ENCODE assay signal across 16 cellular contexts in the genomic region with DNA sequence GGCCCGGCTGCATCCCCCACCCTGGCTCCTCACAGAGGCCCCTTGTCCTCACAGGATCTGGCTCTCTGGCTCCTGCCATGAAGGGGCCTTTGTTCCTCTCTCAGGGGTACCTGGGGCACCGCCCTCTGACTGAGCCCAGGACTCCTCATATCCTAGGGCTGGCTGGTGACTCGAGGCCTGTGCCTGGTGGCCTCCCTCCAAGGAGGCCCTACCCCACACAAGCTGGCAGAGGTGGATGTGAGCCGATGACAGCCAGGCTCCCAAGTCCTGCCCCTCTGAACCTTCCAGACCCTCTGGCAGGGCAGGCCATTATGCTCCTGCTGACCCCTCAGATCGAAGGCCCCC. TPM values are rescaled to one million over a fixed set of nuclear protein-coding genes. Genes with fewer than 3 reads are reported as not detected.
DNase-seq lines count a peak whose midpoint lies in the region; ATAC-seq and TF ChIP-seq lines count a peak whose summit lies in the region.
"Had no signal": no experiment of that assay in that cellular context is flagged by ENCODE, and none has a peak within 500 bp of the region (broad histone marks: within the 10 kb centered on the region; RNA-seq: fewer than 3 reads in every experiment).

No MANE protein-coding gene starts in this region.

- H3K4me1 ChIP-seq in KMS-11 (ENCODE audit: low read depth, poor library complexity, severe bottlenecking) (peaks cover 53% of the 10 kb centered on the region), SK-N-SH (ENCODE audit: control insufficient read depth in 1 of 2, insufficient read depth in 2 of 2, low read depth in 1 of 2, low read length in 1 of 2) (peaks cover 0 to 61% of the 10 kb centered on the region in 2 experiments; a peak in 1 of 4 replicates), spleen (peaks cover 70 to 100% (median 100%) of the 10 kb centered on the region in 6 donors)

- TF ChIP-seq CTCF in KMS-11 (conservative IDR thresholded peaks at IDR 0.05; ENCODE audit: low read depth, low read length): no peak
- no peak for TF ChIP-seq CTCF in nephron progenitor cell (IDR thresholded peaks at IDR 0.05)
- no peak for TF ChIP-seq CTCF in SK-N-SH (IDR thresholded peaks at IDR 0.05)
- no peak for TF ChIP-seq CTCF in spleen (IDR thresholded peaks at IDR 0.05 in 8 of 11, conservative IDR thresholded peaks at IDR 0.05 in 3 of 11)

- TF ChIP-seq RAD21 in SK-N-SH (IDR thresholded peaks at IDR 0.05; ENCODE audit: low read length): no peak

- H4K20me1 ChIP-seq in KMS-11 (ENCODE audit: insufficient read depth): no peaks in the 10 kb centered on the region
- H4K20me1 ChIP-seq in SK-N-SH (ENCODE audit: insufficient read depth): 0 out of 2 replicates have a peak, but pooled peaks cover 5% of the 10 kb centered on the region

- H3K4me2 ChIP-seq in KMS-11 (peak overlapping the region; percentile 85; the same call in 1 of the 2 replicates), SK-N-SH (no peak overlapping the region)

- H3K27ac Mint-ChIP-seq in nephron progenitor cell: peak overlapping the region; percentile 83

- intact Hi-C loops in left ventricle myocardium superior (cut with micrococcal nuclease) (no loop called here), spleen (cut with DNase I; ENCODE audit: low total_unique reads) (no loop called here)

- H3K4me3 Mint-ChIP-seq in nephron progenitor cell: no peak overlapping the region

- H3K9me2 ChIP-seq in SK-N-SH: no peaks in the 10 kb centered on the region

- POLR2A ChIA-PET in SK-N-SH (lab: Yijun Ruan, JAX): no interaction called here

- H3K27me3 Mint-ChIP-seq in nephron progenitor cell (ENCODE audit: low read depth, poor library complexity): no peaks in the 10 kb centered on the region

- H3K27ac ChIP-seq in KMS-11 (no peak overlapping the region), cingulate gyrus (ENCODE audit: low read depth, low read length) (peak overlapping the region; percentile 19), SK-N-SH (ENCODE audit: low read depth in 2 of 2, low read length in 1 of 2) (no peak overlapping the region; a peak in 1 of 4 replicates), spleen (peak overlapping the region in 4 of 8 donors; percentile 77 to 98 (median 94))
- H3K27ac ChIP-seq: sigmoid colon had no signal

- H3K36me3 ChIP-seq in KMS-11 (ENCODE audit: insufficient read depth): no peaks in the 10 kb centered on the region
- no peaks in the 10 kb centered on the region for H3K36me3 ChIP-seq in SK-N-SH (replicated peaks in 1 of 2; ENCODE audit: control insufficient read depth in 1 of 2, insufficient read depth in 2 of 2, low read length in 1 of 2)
- peaks cover 0 to 57% (median 2%) of the 10 kb centered on the region in 6 donors for H3K36me3 ChIP-seq in spleen
- H3K36me3 ChIP-seq: sigmoid colon had no signal

- no peaks in the 10 kb centered on the region for H3K27me3 ChIP-seq in KMS-11 (ENCODE audit: insufficient read depth, low read depth)
- H3K27me3 ChIP-seq in SK-N-SH (ENCODE audit: insufficient read depth): no peaks in the 10 kb centered on the region
- no peaks in the 10 kb centered on the region for H3K27me3 ChIP-seq in spleen (replicated peaks in 1 of 7)
- H3K27me3 ChIP-seq: sigmoid colon had no signal

- no peak for TF ChIP-seq EP300 in SK-N-SH (IDR thresholded peaks at IDR 0.05; ENCODE audit: borderline replicate concordance in 1 of 2, low read depth in 1 of 2, low read length in 1 of 2)

- peaks cover 6% of the 10 kb centered on the region for H3K36me3 Mint-ChIP-seq in nephron progenitor cell (ENCODE audit: low read depth)

- DNase-seq in COLO829 (ENCODE audit: low spot score) (peak; percentile 96), nephron progenitor cell (no peak), iPS-NIHi7 (ENCODE audit: extremely low spot score) (no peak), SK-N-SH (no peak), left ventricle myocardium superior (no peak), spleen (no peak)
- DNase-seq: activated effector memory CD4-positive, alpha-beta T cell treated with anti-CD3 and anti-CD28 coated beads, Interleukin-2, amount 50 U/mL, for 16 hours; dermis blood vessel endothelial cell; GF-D8; NCI-H2171; Right ventricle myocardium superior; sigmoid colon; stimulated activated CD4-positive, alpha-beta T cell treated with anti-CD3 and anti-CD28 coated beads, Interleukin-4, amount 100 ng/mL, for 24 hours; T1000 had no signal

- H3K4me1 Mint-ChIP-seq in nephron progenitor cell: peaks cover 76% of the 10 kb centered on the region

- no peaks in the 10 kb centered on the region for H3K9me3 ChIP-seq in SK-N-SH
- H3K9me3 ChIP-seq in spleen: no peaks in the 10 kb centered on the region
- H3K9me3 ChIP-seq: sigmoid colon had no signal

- ATAC-seq in left ventricle myocardium superior: no peak

- WGBS in SK-N-SH (ENCODE audit: low lambda C conversion rate): 100% methylated on average over 2 of the region's 5 CpGs
- 65 to 82% (median 77%) methylated on average over 3 to 5 of the region's 5 CpGs for WGBS in spleen, 5 donors

- no peak for TF ChIP-seq POLR2A in spleen (IDR thresholded peaks at IDR 0.05)

- H3K9me3 Mint-ChIP-seq in nephron progenitor cell: no peaks in the 10 kb centered on the region

- no peaks in the 10 kb centered on the region for H3F3A ChIP-seq in SK-N-SH (replicated peaks; ENCODE audit: insufficient read depth)

- H3K4me3 ChIP-seq in KMS-11 (IDR thresholded peaks at IDR 0.05; ENCODE audit: insufficient read depth, low read depth, low read length) (no peak overlapping the region), SK-N-SH (ENCODE audit: low read depth in 2 of 2, low read length in 1 of 2) (no peak overlapping the region), spleen (peak overlapping the region in 2 of 8 donors; percentile 11 to 56)

- CTCF ChIA-PET in SK-N-SH (lab: Yijun Ruan, JAX): interaction anchor here (4.6 kb wide), 1 partner anchor 25 kb away, joined by 23 read pairs; no protein-coding TSS in a partner anchor

- no peaks in the 10 kb centered on the region; the same call in 1 of the 2 replicates for H3K79me2 ChIP-seq in KMS-11 (ENCODE audit: insufficient read depth, low read depth)
- no peaks in the 10 kb centered on the region for H3K79me2 ChIP-seq in SK-N-SH (ENCODE audit: insufficient read depth)

- H3K9ac ChIP-seq in KMS-11: no peak overlapping the region
- H3K9ac ChIP-seq in SK-N-SH: no peak overlapping the region

- H2AFZ ChIP-seq in KMS-11 (ENCODE audit: low read depth): no peak overlapping the region
- no peak overlapping the region for H2AFZ ChIP-seq in SK-N-SH (ENCODE audit: low read depth)

TF ChIP-seq in SK-N-SH, 30 proteins besides CTCF, POLR2A, EP300 and RAD21 (continues in another document):
- TF ChIP-seq FOXJ3 (CRISPR knock-in tag; IDR thresholded peaks at IDR 0.05) (no peak), POLR2AphosphoS5 (IDR thresholded peaks at IDR 0.05; ENCODE audit: low read depth, low read length) (no peak), GABPA (IDR thresholded peaks at IDR 0.05; ENCODE audit: low read depth) (no peak), FOXM1 (IDR thresholded peaks at IDR 0.05; ENCODE audit: low read depth) (no peak), TEAD4 (IDR thresholded peaks at IDR 0.05; ENCODE audit: borderline replicate concordance, insufficient read depth) (no peak), SMC3 (IDR thresholded peaks at IDR 0.05; ENCODE audit: low read depth, low read length) (no peak), JUND (IDR thresholded peaks at IDR 0.05) (no peak), EZH2phosphoT487 (IDR thresholded peaks at IDR 0.05; ENCODE audit: borderline replicate concordance, low read depth) (no peak), TCF12 (IDR thresholded peaks at IDR 0.05) (no peak), FOSL2 (IDR thresholded peaks at IDR 0.05; ENCODE audit: borderline replicate concordance, low read depth) (no peak), GATA2 (CRISPR knock-in tag; IDR thresholded peaks at IDR 0.05) (no peak), REST (IDR thresholded peaks at IDR 0.05; ENCODE audit: low read depth, low read length) (no peak), NFIC (IDR thresholded peaks at IDR 0.05; ENCODE audit: borderline replicate concordance) (no peak), ELF1 (IDR thresholded peaks at IDR 0.05) (no peak), YY1 (IDR thresholded peaks at IDR 0.05; ENCODE audit: low read depth) (no peak)

RNA-seq across cellular contexts. Expression of gene PRKCD, which starts 10.1 kb away (rescaled TPM):
- polyA plus RNA-seq in SK-N-SH (2012; rRNA removed) (24.5 and 29.0 TPM in 2 replicates), spleen (10 to 100 TPM; 22.2 to 50.0 (median 31.9) TPM)
- 14.3 and 19.6 TPM in 2 replicates for polyA plus RNA-seq in SK-N-SH (2012; cell fraction: cytosol; rRNA removed)
- polyA plus RNA-seq in SK-N-SH (2012; cell fraction: nucleus; rRNA removed): 28.9 and 32.1 TPM in 2 replicates
- total RNA-seq in left ventricle myocardium superior (13.2 TPM), spleen (100 to 1,000 TPM in 1 of 7 donors, 10 to 100 TPM in 6; 42.7 to 100 (median 59.6) TPM)

RNA-seq across cellular contexts. Expression of gene RFT1, which starts 40.8 kb away (rescaled TPM):
- polyA plus RNA-seq in SK-N-SH (2012; rRNA removed) (13.8 and 22.9 TPM in 2 replicates), spleen (1 to 10 TPM; 6.0 to 8.9 (median 8.1) TPM)
- polyA plus RNA-seq in SK-N-SH (2012; cell fraction: cytosol; rRNA removed): 13.3 and 17.1 TPM in 2 replicates
- polyA plus RNA-seq in SK-N-SH (2012; cell fraction: nucleus; rRNA removed): 11.7 and 14.6 TPM in 2 replicates
- total RNA-seq in left ventricle myocardium superior (8.5 TPM), spleen (10 to 100 TPM; 12.1 to 25.6 (median 17.8) TPM)
